Comparison of ENCODE assay signal across 1 cellular context in genomic region chr5:56116599-56117131, GRCh38.
A peak's percentile ranks its signal among the peaks of the same experiment; 100 is the strongest.
TF ChIP-seq lines count a peak whose summit lies in the region.

No MANE protein-coding gene starts in this region.

TF ChIP-seq in HepG2, 621 proteins besides CTCF, POLR2A, EP300 and RAD21 (continued from another document and continues in another):
- TF ChIP-seq DMTF1 (CRISPR knock-in tag; IDR thresholded peaks at IDR 0.05) (no peak), ZNF496 (CRISPR knock-in tag; IDR thresholded peaks at IDR 0.05; ENCODE audit: insufficient replicate concordance) (no peak), RBFOX2 (IDR thresholded peaks at IDR 0.05; ENCODE audit: low read depth, low read length) (no peak), ARNT2 (CRISPR knock-in tag; IDR thresholded peaks at IDR 0.05; ENCODE audit: low read depth) (no peak), KDM4B (CRISPR knock-in tag; IDR thresholded peaks at IDR 0.05) (peak; percentile 72), SOX6 (IDR thresholded peaks at IDR 0.05) (no peak), SOX6 (CRISPR knock-in tag; IDR thresholded peaks at IDR 0.05) (peak; percentile 83), CREB3 (CRISPR knock-in tag; IDR thresholded peaks at IDR 0.05) (no peak), HOXA5 (CRISPR knock-in tag; IDR thresholded peaks at IDR 0.05) (peak; percentile 18; the same call in 1 of the 2 replicates), KMT2B (CRISPR knock-in tag; IDR thresholded peaks at IDR 0.05) (0 out of 2 replicates have a peak, but pooled peaks have one; percentile 33), NAIF1 (CRISPR knock-in tag; IDR thresholded peaks at IDR 0.05; ENCODE audit: borderline replicate concordance) (no peak), ZNF232 (CRISPR knock-in tag; IDR thresholded peaks at IDR 0.05; ENCODE audit: borderline replicate concordance) (peak; percentile 76; the same call in 1 of the 2 replicates), XRCC5 (optimal IDR thresholded peaks at IDR 0.05; ENCODE audit: low read length) (peak; percentile 44), ZNF160 (CRISPR knock-in tag; IDR thresholded peaks at IDR 0.05) (no peak), ZNF784 (CRISPR knock-in tag; IDR thresholded peaks at IDR 0.05; ENCODE audit: borderline replicate concordance) (no peak), ZNF138 (CRISPR knock-in tag; IDR thresholded peaks at IDR 0.05; ENCODE audit: low read depth) (no peak), SIX4 (CRISPR knock-in tag; IDR thresholded peaks at IDR 0.05) (no peak), IRX3 (CRISPR knock-in tag; IDR thresholded peaks at IDR 0.05; ENCODE audit: borderline replicate concordance, low read depth) (no peak), ZBTB3 (CRISPR knock-in tag; IDR thresholded peaks at IDR 0.05; ENCODE audit: borderline replicate concordance, low read depth) (no peak), KMT2A (CRISPR knock-in tag; IDR thresholded peaks at IDR 0.05) (peak; percentile 48; the same call in 1 of the 2 replicates), SMAD3 (CRISPR knock-in tag; IDR thresholded peaks at IDR 0.05) (peak; percentile 69; the same call in 1 of the 2 replicates), SPEN (CRISPR knock-in tag; IDR thresholded peaks at IDR 0.05; ENCODE audit: low read depth) (peak; percentile 69), MAZ (IDR thresholded peaks at IDR 0.05; ENCODE audit: borderline replicate concordance, low read depth, low read length) (no peak), MAZ (CRISPR knock-in tag; IDR thresholded peaks at IDR 0.05; ENCODE audit: low read depth) (0 out of 2 replicates have a peak, but pooled peaks have one; percentile 37), MED8 (CRISPR knock-in tag; IDR thresholded peaks at IDR 0.05; ENCODE audit: insufficient replicate concordance) (no peak), SRF (IDR thresholded peaks at IDR 0.05; ENCODE audit: low read depth, low read length) (0 out of 2 replicates have a peak, but pooled peaks have one; percentile 15), ZNF552 (CRISPR knock-in tag; IDR thresholded peaks at IDR 0.05; ENCODE audit: borderline replicate concordance) (no peak), TCF7 (IDR thresholded peaks at IDR 0.05; ENCODE audit: low read depth) (peak; percentile 92), MXD4 (CRISPR knock-in tag; IDR thresholded peaks at IDR 0.05) (0 out of 2 replicates have a peak, but pooled peaks have one; percentile 31), PCBP2 (optimal IDR thresholded peaks at IDR 0.05; ENCODE audit: low read depth, low read length, poor library complexity, severe bottlenecking) (no peak), SIN3A (IDR thresholded peaks at IDR 0.05; ENCODE audit: borderline replicate concordance, low read depth, low read length) (peak; percentile 25; the same call in 1 of the 2 replicates), PRDM10 (CRISPR knock-in tag; IDR thresholded peaks at IDR 0.05; ENCODE audit: low read depth) (no peak), RFXAP (CRISPR knock-in tag; IDR thresholded peaks at IDR 0.05; ENCODE audit: borderline replicate concordance) (no peak), EED (CRISPR knock-in tag; IDR thresholded peaks at IDR 0.05) (no peak), ISL2 (CRISPR knock-in tag; IDR thresholded peaks at IDR 0.05) (peak; percentile 72), PHF8 (CRISPR knock-in tag; IDR thresholded peaks at IDR 0.05) (no peak), ETV6 (CRISPR knock-in tag; conservative IDR thresholded peaks at IDR 0.05) (no peak), ZNF414 (CRISPR knock-in tag; IDR thresholded peaks at IDR 0.05) (peak; percentile 84), POGZ (CRISPR knock-in tag; IDR thresholded peaks at IDR 0.05) (peak; percentile 91), REPIN1 (CRISPR knock-in tag; IDR thresholded peaks at IDR 0.05; ENCODE audit: borderline replicate concordance, low read depth) (0 out of 2 replicates have a peak, but pooled peaks have one; percentile 44), DRAP1 (CRISPR knock-in tag; IDR thresholded peaks at IDR 0.05) (peak; percentile 35; the same call in 1 of the 2 replicates), ZMAT3 (CRISPR knock-in tag; conservative IDR thresholded peaks at IDR 0.05) (peak; percentile 64; the same call in 1 of the 2 replicates), MXI1 (IDR thresholded peaks at IDR 0.05; ENCODE audit: borderline replicate concordance, low read depth, low read length) (peak; percentile 67; the same call in 1 of the 3 replicates), PBX2 (CRISPR knock-in tag; IDR thresholded peaks at IDR 0.05) (no peak), SP140L (CRISPR knock-in tag; IDR thresholded peaks at IDR 0.05; ENCODE audit: borderline replicate concordance) (no peak), ZBTB43 (CRISPR knock-in tag; conservative IDR thresholded peaks at IDR 0.05) (0 out of 2 replicates have a peak, but pooled peaks have one; percentile 61), KDM1A (CRISPR knock-in tag; IDR thresholded peaks at IDR 0.05) (0 out of 2 replicates have a peak, but pooled peaks have one; percentile 39), MIER3 (CRISPR knock-in tag; IDR thresholded peaks at IDR 0.05; ENCODE audit: borderline replicate concordance) (peak; percentile 80; the same call in 1 of the 2 replicates), BCL6 (CRISPR knock-in tag; IDR thresholded peaks at IDR 0.05) (peak; percentile 95), ZNF33B (CRISPR knock-in tag; IDR thresholded peaks at IDR 0.05) (no peak), ZFP62 (CRISPR knock-in tag; IDR thresholded peaks at IDR 0.05) (no peak), ZBTB10 (CRISPR knock-in tag; IDR thresholded peaks at IDR 0.05; ENCODE audit: borderline replicate concordance) (no peak), TAF1 (CRISPR knock-in tag; IDR thresholded peaks at IDR 0.05) (peak; percentile 21; the same call in 1 of the 2 replicates), MLX (CRISPR knock-in tag; IDR thresholded peaks at IDR 0.05) (peak; percentile 77), ZNF253 (CRISPR knock-in tag; IDR thresholded peaks at IDR 0.05; ENCODE audit: borderline replicate concordance) (no peak), ZNF432 (CRISPR knock-in tag; IDR thresholded peaks at IDR 0.05; ENCODE audit: borderline replicate concordance) (no peak), RXRA (CRISPR knock-in tag; IDR thresholded peaks at IDR 0.05) (peak; percentile 93), ZSCAN25 (CRISPR knock-in tag; IDR thresholded peaks at IDR 0.05) (peak; percentile 71), NCOA1 (CRISPR knock-in tag; IDR thresholded peaks at IDR 0.05) (no peak)
